In the genomic region with DNA sequence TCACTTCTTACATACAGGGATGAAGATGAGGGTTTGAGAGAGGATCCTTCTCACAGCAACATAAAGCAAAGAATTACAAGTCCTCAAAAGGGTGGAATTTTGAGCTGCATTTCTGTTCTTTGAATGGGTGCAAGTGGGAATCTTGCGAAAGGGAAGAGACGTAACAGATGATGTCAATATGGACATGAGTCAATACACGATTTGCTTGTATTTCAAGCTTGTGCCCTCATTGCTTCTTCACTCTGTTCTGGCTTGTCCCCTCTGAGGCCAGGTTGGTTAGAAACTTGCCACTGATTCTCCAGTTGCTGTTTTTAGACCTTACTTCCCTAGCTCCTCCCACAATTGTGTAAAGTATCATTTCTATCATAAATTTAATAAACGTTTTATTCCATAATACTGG, we compare ENCODE assay signal across 25 cellular contexts.
"Had no signal": no experiment of that assay in that cellular context is flagged by ENCODE, and none has a peak within 500 bp of the region (broad histone marks: within the 10 kb centered on the region; RNA-seq: fewer than 3 reads in every experiment).

No MANE protein-coding gene starts in this region.

- H3K9me3 ChIP-seq: gastrocnemius medialis, prostate gland, suprapubic skin, transverse colon, vagina had no signal

- H3K4me3 ChIP-seq: coronary artery, esophagus muscularis mucosa, gastrocnemius medialis, prostate gland, right atrium auricular region, smooth muscle cell, suprapubic skin, transverse colon, vagina had no signal

- H3K27ac Mint-ChIP-seq: effector memory CD8-positive, alpha-beta T cell; naive thymus-derived CD8-positive, alpha-beta T cell; nephron progenitor cell; stimulated activated naive CD8-positive, alpha-beta T cell treated with anti-CD3 and anti-CD28 coated beads, Interleukin-15, amount 100 ng/mL, for 72 hours had no signal

- DNase-seq: dermis blood vessel endothelial cell; effector memory CD8-positive, alpha-beta T cell; gastrocnemius medialis; head of caudate nucleus; mesendoderm; midbrain; naive thymus-derived CD8-positive, alpha-beta T cell; nephron progenitor cell; nucleus accumbens; stimulated activated CD4-positive, alpha-beta T cell treated with anti-CD3 and anti-CD28 coated beads, Interleukin-12 subunit alpha, Interleukin-12 subunit beta, amount 100 ng/mL, for 4 hours; stimulated activated CD4-positive, alpha-beta T cell treated with anti-CD3 and anti-CD28 coated beads, Interleukin-1b, Interleukin-23, amount 100 ng/mL, for 48 hours; stimulated activated CD4-positive, alpha-beta T cell treated with anti-CD3 and anti-CD28 coated beads, Interleukin-4, amount 100 ng/mL, for 1 hour; stimulated activated CD8-positive, alpha-beta memory T cell treated with anti-CD3 and anti-CD28 coated beads, Interleukin-4, amount 100 ng/mL, for 48 hours; stimulated activated naive CD4-positive, alpha-beta T cell; stimulated activated naive CD8-positive, alpha-beta T cell treated with anti-CD3 and anti-CD28 coated beads, Interleukin-15, amount 100 ng/mL, for 72 hours; transverse colon had no signal

- H3K27ac ChIP-seq: coronary artery, esophagus muscularis mucosa, gastrocnemius medialis, prostate gland, right atrium auricular region, suprapubic skin, transverse colon, vagina had no signal

- H3K4me3 Mint-ChIP-seq: effector memory CD8-positive, alpha-beta T cell; naive thymus-derived CD8-positive, alpha-beta T cell; nephron progenitor cell; stimulated activated naive CD8-positive, alpha-beta T cell treated with anti-CD3 and anti-CD28 coated beads, Interleukin-15, amount 100 ng/mL, for 72 hours had no signal

- H3K27me3 Mint-ChIP-seq: naive thymus-derived CD8-positive, alpha-beta T cell; stimulated activated naive CD8-positive, alpha-beta T cell treated with anti-CD3 and anti-CD28 coated beads, Interleukin-15, amount 100 ng/mL, for 72 hours had no signal

- ATAC-seq: effector memory CD8-positive, alpha-beta T cell; gastrocnemius medialis; left lobe of liver; naive thymus-derived CD8-positive, alpha-beta T cell; sciatic nerve; stimulated activated naive CD8-positive, alpha-beta T cell treated with anti-CD3 and anti-CD28 coated beads, Interleukin-15, amount 100 ng/mL, for 72 hours had no signal

- H3K27me3 ChIP-seq: esophagus muscularis mucosa, gastrocnemius medialis, right atrium auricular region, suprapubic skin, transverse colon had no signal

- H3K36me3 ChIP-seq: esophagus muscularis mucosa, gastrocnemius medialis, prostate gland, right atrium auricular region, suprapubic skin, transverse colon, vagina had no signal

- H3K4me2 ChIP-seq: smooth muscle cell had no signal

- H3K4me1 ChIP-seq: gastrocnemius medialis, prostate gland, right atrium auricular region, suprapubic skin, transverse colon, vagina had no signal

- H3K9me3 Mint-ChIP-seq: effector memory CD8-positive, alpha-beta T cell; naive thymus-derived CD8-positive, alpha-beta T cell; nephron progenitor cell; stimulated activated naive CD8-positive, alpha-beta T cell treated with anti-CD3 and anti-CD28 coated beads, Interleukin-15, amount 100 ng/mL, for 72 hours had no signal

- H3K36me3 Mint-ChIP-seq: naive thymus-derived CD8-positive, alpha-beta T cell had no signal

- H3K4me1 Mint-ChIP-seq: stimulated activated naive CD8-positive, alpha-beta T cell treated with anti-CD3 and anti-CD28 coated beads, Interleukin-15, amount 100 ng/mL, for 72 hours had no signal
